ENCODE assay signal across 6 cellular contexts in the genomic region with DNA sequence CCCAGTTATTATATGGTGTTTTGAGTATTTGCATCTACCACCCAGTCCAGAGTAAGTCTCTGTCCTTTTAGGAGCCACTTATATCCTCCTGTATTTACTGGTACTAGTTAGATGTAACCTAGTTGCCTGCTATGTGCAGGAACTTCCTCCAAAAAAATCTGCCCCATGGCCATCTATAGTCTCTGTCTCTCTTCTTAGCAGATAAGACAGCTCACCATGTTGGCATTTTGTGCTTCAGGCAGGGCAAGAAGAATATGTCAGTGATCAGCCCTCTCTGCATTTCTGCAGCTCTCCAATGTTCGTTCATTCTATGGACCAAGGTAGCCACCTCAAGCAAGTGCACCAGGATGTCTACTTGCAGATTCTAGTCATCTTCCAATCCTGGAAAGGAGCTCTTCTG.
"Had no signal": no experiment of that assay in that cellular context is flagged by ENCODE, and none has a peak within 500 bp of the region (broad histone marks: within the 10 kb centered on the region; RNA-seq: fewer than 3 reads in every experiment).

No MANE protein-coding gene starts in this region.

- DNase-seq: GM23248, GOT3, H9, HCEC 1CT, HFFc6, KBM-7 had no signal

- H3K27ac ChIP-seq: GM23248 had no signal

- H3K4me3 ChIP-seq: GM23248 had no signal
